ENCODE assay signal across 13 cellular contexts in the genomic region with DNA sequence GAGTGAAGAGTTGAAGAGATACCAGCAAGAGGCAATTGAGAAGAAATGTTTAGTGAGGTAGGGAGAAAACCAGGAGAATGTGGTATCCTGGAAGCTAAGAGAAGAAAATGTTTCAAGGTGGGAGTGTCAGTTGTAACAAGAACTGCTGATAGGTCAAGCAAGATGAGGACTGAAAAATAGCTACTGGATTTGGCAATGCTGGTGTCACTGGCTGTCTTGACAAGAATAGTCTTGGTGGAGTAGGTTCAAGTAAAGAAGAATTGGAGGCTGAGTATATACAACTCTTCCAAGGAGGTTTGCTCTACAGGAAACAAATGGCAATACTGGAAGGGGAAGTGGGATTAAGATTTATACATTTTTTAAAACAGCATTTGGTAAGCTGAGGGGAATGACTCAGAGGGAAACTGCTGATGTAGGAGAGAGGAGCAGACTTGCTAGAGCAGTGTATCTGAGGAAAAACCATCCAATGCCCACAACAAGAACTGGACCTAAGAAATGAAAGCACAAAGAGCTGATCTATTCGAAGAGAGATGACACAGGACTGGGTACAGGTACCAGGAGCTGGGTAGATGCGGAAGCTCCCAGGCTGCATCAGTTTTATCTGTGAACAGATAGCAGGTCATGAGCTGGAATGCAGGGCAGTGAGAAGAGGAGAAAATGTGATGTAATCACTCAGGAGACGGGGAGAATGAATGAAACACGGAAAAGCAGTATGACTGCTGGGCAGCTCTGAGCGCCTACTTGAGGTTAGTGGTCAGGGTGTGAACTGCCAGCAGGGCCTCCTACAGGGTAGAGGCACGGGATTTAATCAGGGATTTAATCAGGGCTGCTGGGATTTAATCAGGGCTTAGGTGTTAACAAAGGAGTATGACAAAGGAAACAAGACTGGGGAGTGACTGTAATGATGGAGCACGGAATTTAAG. TPM values are rescaled to one million over a fixed set of nuclear protein-coding genes. Genes with fewer than 3 reads are reported as not detected.
A peak's percentile ranks its signal among the peaks of the same experiment; 100 is the strongest.
DNase-seq lines count a peak whose midpoint lies in the region; ATAC-seq and TF ChIP-seq lines count a peak whose summit lies in the region.
"Had no signal": no experiment of that assay in that cellular context is flagged by ENCODE, and none has a peak within 500 bp of the region (broad histone marks: within the 10 kb centered on the region; RNA-seq: fewer than 3 reads in every experiment).

No MANE protein-coding gene starts in this region.

- peak overlapping the region in 2 of 12 donors; percentile 0 to 69 for H3K27ac ChIP-seq in heart left ventricle

- no peaks in the 10 kb centered on the region for H3K9me3 Mint-ChIP-seq in activated CD4-positive, alpha-beta T cell treated with anti-CD3 and anti-CD28 coated beads for 36 hours (ENCODE audit: low read depth)
- no peaks in the 10 kb centered on the region for H3K9me3 Mint-ChIP-seq in stimulated activated memory B cell treated with anti-CD40 and anti-IgM and Interleukin-4, amounts not matched to agents 10 μg/mL and 1 μg/mL and 100 μg/mL, for 72 hours
- H3K9me3 Mint-ChIP-seq: brain had no signal

- intact Hi-C loops in activated CD4-positive, alpha-beta T cell treated with anti-CD3 and anti-CD28 coated beads for 36 hours (cut with DNase I, micrococcal nuclease) = no loop called here
- intact Hi-C loops in heart left ventricle (cut with DNase I) = no loop called here

- no peak for TF ChIP-seq POLR2A in heart left ventricle (IDR thresholded peaks at IDR 0.05)

- H3K36me3 Mint-ChIP-seq in activated CD4-positive, alpha-beta T cell treated with anti-CD3 and anti-CD28 coated beads for 36 hours (ENCODE audit: low read depth) = peaks cover 36% of the 10 kb centered on the region
- peaks cover 26% of the 10 kb centered on the region for H3K36me3 Mint-ChIP-seq in stimulated activated memory B cell treated with anti-CD40 and anti-IgM and Interleukin-4, amounts not matched to agents 10 μg/mL and 1 μg/mL and 100 μg/mL, for 72 hours

- no peak for TF ChIP-seq CTCF in heart left ventricle (IDR thresholded peaks at IDR 0.05)

- ATAC-seq in activated CD4-positive, alpha-beta T cell treated with anti-CD3 and anti-CD28 coated beads for 36 hours = peak; percentile 84
- ATAC-seq in SK-N-SH treated with all-trans-retinoic acid at 6 μM for 48 hours (peak; percentile 46), heart left ventricle (peak; percentile 21 to 61 (median 55)), GM18907 (IDR thresholded peaks at IDR 0.05; ENCODE audit: unreplicated experiment) (no peak)
- peak; percentile 48 for ATAC-seq in stimulated activated memory B cell treated with anti-CD40 and anti-IgM and Interleukin-4, amounts not matched to agents 10 μg/mL and 1 μg/mL and 100 μg/mL, for 72 hours

- 70 to 77% (median 73%) methylated on average over 7 of the region's 7 CpGs for WGBS in heart left ventricle, 4 donors

- DNase-seq in activated CD4-positive, alpha-beta T cell treated with anti-CD3 and anti-CD28 coated beads for 36 hours = peak; percentile 36
- no peak for DNase-seq in activated CD4-positive, alpha-beta T cell treated with anti-CD3 and anti-CD28 coated beads, Interleukin-2, amount 50 U/mL, for 1 hour
- DNase-seq in heart left ventricle (no peak), NCI-H2227 (lab: John Stamatoyannopoulos, UW; ENCODE audit: unreplicated experiment) (no peak), UCSD-AML1 (lab: John Stamatoyannopoulos, UW; ENCODE audit: unreplicated experiment) (no peak)
- DNase-seq: 8988T, occipital lobe had no signal

- no peaks in the 10 kb centered on the region for H3K4me1 Mint-ChIP-seq in activated CD4-positive, alpha-beta T cell treated with anti-CD3 and anti-CD28 coated beads for 36 hours
- no peaks in the 10 kb centered on the region for H3K4me1 Mint-ChIP-seq in stimulated activated memory B cell treated with anti-CD40 and anti-IgM and Interleukin-4, amounts not matched to agents 10 μg/mL and 1 μg/mL and 100 μg/mL, for 72 hours

- CTCF ChIA-PET in activated CD4-positive, alpha-beta T cell treated with anti-CD3 and anti-CD28 coated beads for 36 hours (lab: Charles Lee) = no interaction called here

- H3K27me3 ChIP-seq in heart left ventricle = no peaks in the 10 kb centered on the region

- H3K36me3 ChIP-seq in heart left ventricle = peaks cover 0 to 100% (median 90%) of the 10 kb centered on the region in 9 donors

- no peaks in the 10 kb centered on the region for H3K9me3 ChIP-seq in heart left ventricle
- H3K9me3 ChIP-seq: HAP-1 had no signal

- H3K27me3 Mint-ChIP-seq in activated CD4-positive, alpha-beta T cell treated with anti-CD3 and anti-CD28 coated beads for 36 hours = no peaks in the 10 kb centered on the region
- no peaks in the 10 kb centered on the region for H3K27me3 Mint-ChIP-seq in stimulated activated memory B cell treated with anti-CD40 and anti-IgM and Interleukin-4, amounts not matched to agents 10 μg/mL and 1 μg/mL and 100 μg/mL, for 72 hours
- H3K27me3 Mint-ChIP-seq: brain had no signal

- H3K4me1 ChIP-seq in heart left ventricle = peaks cover 0 to 29% (median 9%) of the 10 kb centered on the region in 12 donors
- H3K4me1 ChIP-seq: HAP-1 had no signal

- POLR2A ChIA-PET in activated CD4-positive, alpha-beta T cell treated with anti-CD3 and anti-CD28 coated beads for 36 hours (lab: Charles Lee) = interaction anchor here (1.0 kb wide), 1 partner anchor 30 kb away, joined by 3 read pairs; no protein-coding TSS in a partner anchor

- no peak overlapping the region for H3K4me3 Mint-ChIP-seq in activated CD4-positive, alpha-beta T cell treated with anti-CD3 and anti-CD28 coated beads for 36 hours
- H3K4me3 Mint-ChIP-seq in stimulated activated memory B cell treated with anti-CD40 and anti-IgM and Interleukin-4, amounts not matched to agents 10 μg/mL and 1 μg/mL and 100 μg/mL, for 72 hours = no peak overlapping the region
- H3K4me3 Mint-ChIP-seq: brain had no signal

- H3K4me3 ChIP-seq in heart left ventricle = peak overlapping the region in 1 of 12 donors; percentile 15
- H3K4me3 ChIP-seq: HAP-1 had no signal

- H3K27ac Mint-ChIP-seq in activated CD4-positive, alpha-beta T cell treated with anti-CD3 and anti-CD28 coated beads for 36 hours = no peak overlapping the region
- H3K27ac Mint-ChIP-seq in stimulated activated memory B cell treated with anti-CD40 and anti-IgM and Interleukin-4, amounts not matched to agents 10 μg/mL and 1 μg/mL and 100 μg/mL, for 72 hours = no peak overlapping the region

TF ChIP-seq in SK-N-SH treated with all-trans-retinoic acid at 6 μM for 48 hours, 23 proteins besides CTCF, POLR2A, EP300 and RAD21 (continues in another document):
- TF ChIP-seq SNAI2 (CRISPR knock-in tag; IDR thresholded peaks at IDR 0.05) (no peak), ZNF70 (CRISPR knock-in tag; IDR thresholded peaks at IDR 0.05) (no peak)
- TF ChIP-seq, protein P1, sequence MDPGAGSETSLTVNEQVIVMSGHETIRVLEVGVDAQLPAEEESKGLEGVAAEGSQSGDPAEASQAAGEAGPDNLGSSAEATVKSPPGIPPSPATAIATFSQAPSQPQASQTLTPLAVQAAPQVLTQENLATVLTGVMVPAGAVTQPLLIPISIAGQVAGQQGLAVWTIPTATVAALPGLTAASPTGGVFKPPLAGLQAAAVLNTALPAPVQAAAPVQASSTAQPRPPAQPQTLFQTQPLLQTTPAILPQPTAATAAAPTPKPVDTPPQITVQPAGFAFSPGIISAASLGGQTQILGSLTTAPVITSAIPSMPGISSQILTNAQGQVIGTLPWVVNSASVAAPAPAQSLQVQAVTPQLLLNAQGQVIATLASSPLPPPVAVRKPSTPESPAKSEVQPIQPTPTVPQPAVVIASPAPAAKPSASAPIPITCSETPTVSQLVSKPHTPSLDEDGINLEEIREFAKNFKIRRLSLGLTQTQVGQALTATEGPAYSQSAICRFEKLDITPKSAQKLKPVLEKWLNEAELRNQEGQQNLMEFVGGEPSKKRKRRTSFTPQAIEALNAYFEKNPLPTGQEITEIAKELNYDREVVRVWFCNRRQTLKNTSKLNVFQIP (CRISPR knock-in tag; IDR thresholded peaks at IDR 0.05; ENCODE audit: borderline replicate concordance, low read depth) = no peak
- TF ChIP-seq, protein P2, sequence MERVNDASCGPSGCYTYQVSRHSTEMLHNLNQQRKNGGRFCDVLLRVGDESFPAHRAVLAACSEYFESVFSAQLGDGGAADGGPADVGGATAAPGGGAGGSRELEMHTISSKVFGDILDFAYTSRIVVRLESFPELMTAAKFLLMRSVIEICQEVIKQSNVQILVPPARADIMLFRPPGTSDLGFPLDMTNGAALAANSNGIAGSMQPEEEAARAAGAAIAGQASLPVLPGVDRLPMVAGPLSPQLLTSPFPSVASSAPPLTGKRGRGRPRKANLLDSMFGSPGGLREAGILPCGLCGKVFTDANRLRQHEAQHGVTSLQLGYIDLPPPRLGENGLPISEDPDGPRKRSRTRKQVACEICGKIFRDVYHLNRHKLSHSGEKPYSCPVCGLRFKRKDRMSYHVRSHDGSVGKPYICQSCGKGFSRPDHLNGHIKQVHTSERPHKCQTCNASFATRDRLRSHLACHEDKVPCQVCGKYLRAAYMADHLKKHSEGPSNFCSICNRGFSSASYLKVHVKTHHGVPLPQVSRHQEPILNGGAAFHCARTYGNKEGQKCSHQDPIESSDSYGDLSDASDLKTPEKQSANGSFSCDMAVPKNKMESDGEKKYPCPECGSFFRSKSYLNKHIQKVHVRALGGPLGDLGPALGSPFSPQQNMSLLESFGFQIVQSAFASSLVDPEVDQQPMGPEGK (CRISPR knock-in tag; IDR thresholded peaks at IDR 0.05; ENCODE audit: borderline replicate concordance) = no peak
- TF ChIP-seq, protein P3, sequence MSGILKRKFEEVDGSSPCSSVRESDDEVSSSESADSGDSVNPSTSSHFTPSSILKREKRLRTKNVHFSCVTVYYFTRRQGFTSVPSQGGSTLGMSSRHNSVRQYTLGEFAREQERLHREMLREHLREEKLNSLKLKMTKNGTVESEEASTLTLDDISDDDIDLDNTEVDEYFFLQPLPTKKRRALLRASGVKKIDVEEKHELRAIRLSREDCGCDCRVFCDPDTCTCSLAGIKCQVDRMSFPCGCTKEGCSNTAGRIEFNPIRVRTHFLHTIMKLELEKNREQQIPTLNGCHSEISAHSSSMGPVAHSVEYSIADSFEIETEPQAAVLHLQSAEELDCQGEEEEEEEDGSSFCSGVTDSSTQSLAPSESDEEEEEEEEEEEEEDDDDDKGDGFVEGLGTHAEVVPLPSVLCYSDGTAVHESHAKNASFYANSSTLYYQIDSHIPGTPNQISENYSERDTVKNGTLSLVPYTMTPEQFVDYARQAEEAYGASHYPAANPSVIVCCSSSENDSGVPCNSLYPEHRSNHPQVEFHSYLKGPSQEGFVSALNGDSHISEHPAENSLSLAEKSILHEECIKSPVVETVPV (CRISPR knock-in tag; IDR thresholded peaks at IDR 0.05) = no peak

RNA-seq across cellular contexts. Expression of a gene that starts 34.5 kb away (rescaled TPM):
- total RNA-seq in activated CD4-positive, alpha-beta T cell treated with anti-CD3 and anti-CD28 coated beads for 36 hours = not detected
- total RNA-seq in heart left ventricle = not detected
- not detected for polyA plus RNA-seq in heart left ventricle
- total RNA-seq: occipital lobe, OCI-LY7 had no signal

RNA-seq across cellular contexts. Expression of a gene that starts 40.0 kb away (rescaled TPM):
- 100 to 1,000 TPM in 1 of 2 experiments, 10 to 100 TPM in 1; 98.4 to 125 TPM for total RNA-seq in activated CD4-positive, alpha-beta T cell treated with anti-CD3 and anti-CD28 coated beads for 36 hours
- total RNA-seq in heart left ventricle = 100 to 1,000 TPM in 7 of 9 donors, 10 to 100 TPM in 2; 93.0 to 138 (median 115) TPM
- polyA plus RNA-seq in heart left ventricle = 10 to 100 TPM; 42.9 to 88.5 TPM

RNA-seq across cellular contexts. Expression of a gene that starts 40.4 kb away (rescaled TPM):
- total RNA-seq in activated CD4-positive, alpha-beta T cell treated with anti-CD3 and anti-CD28 coated beads for 36 hours = 10 to 100 TPM; 29.7 to 29.9 TPM
- 10 to 100 TPM in 6 of 9 donors, 1 to 10 TPM in 3; 7.1 to 17.7 (median 10.3) TPM for total RNA-seq in heart left ventricle
- 10 to 100 TPM in 1 of 2 donors, 1 to 10 TPM in 1; 4.3 to 16.6 TPM for polyA plus RNA-seq in heart left ventricle
